In the genomic region with DNA sequence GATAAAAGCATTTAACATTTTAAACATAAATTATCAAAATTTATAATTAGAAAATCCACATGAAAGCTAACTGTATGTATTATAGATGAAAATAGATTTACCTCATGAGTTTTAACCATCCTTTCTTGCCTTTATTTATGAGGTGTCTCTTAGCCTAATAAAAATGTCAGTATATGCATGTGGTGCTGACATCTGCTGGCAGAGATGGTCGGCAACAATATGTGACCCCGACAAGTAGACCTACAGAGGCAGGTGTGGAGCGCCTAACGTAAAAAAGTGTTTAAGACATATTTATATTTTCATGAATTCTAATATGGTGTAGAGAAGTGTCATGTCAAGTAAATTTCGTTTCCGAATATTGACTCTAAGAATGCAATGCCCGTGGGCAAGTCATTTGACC, we compare ENCODE assay signal across 8 cellular contexts.
DNase-seq lines count a peak whose midpoint lies in the region; ATAC-seq and TF ChIP-seq lines count a peak whose summit lies in the region.

No MANE protein-coding gene starts in this region.

- no peak for TF ChIP-seq POLR2A in testis (IDR thresholded peaks at IDR 0.05)

- no peaks in the 10 kb centered on the region for H3K4me1 Mint-ChIP-seq in activated naive CD4-positive, alpha-beta T cell treated with anti-CD3 and anti-CD28 coated beads for 36 hours (ENCODE audit: low read depth)
- H3K4me1 Mint-ChIP-seq in naive thymus-derived CD4-positive, alpha-beta T cell, result no peaks in the 10 kb centered on the region

- no peak overlapping the region for H3K4me3 Mint-ChIP-seq in activated naive CD4-positive, alpha-beta T cell treated with anti-CD3 and anti-CD28 coated beads for 36 hours
- H3K4me3 Mint-ChIP-seq in naive thymus-derived CD4-positive, alpha-beta T cell, result no peak overlapping the region

- no peak overlapping the region for H3K27ac ChIP-seq in testis
- no peak overlapping the region for H3K27ac ChIP-seq in naive thymus-derived CD4-positive, alpha-beta T cell (ENCODE audit: low read depth, low read length)

- DNase-seq in activated naive CD4-positive, alpha-beta T cell treated with anti-CD3 and anti-CD28 coated beads for 36 hours, result peak; percentile 8
- DNase-seq in activated naive CD4-positive, alpha-beta T cell treated with anti-CD3 and anti-CD28 coated beads, Interleukin-2, amount 50 U/mL, for 72 hours (ENCODE audit: low spot score in 2 of 2), result no peak
- DNase-seq in NCI-H1417 treated with DMSO at 0.1 percent for 48 hours (lab: John Stamatoyannopoulos, UW), result peak; percentile 28
- peak; percentile 7 for DNase-seq in choroid plexus epithelial cell (ENCODE audit: low read depth)
- peak; percentile 64 for DNase-seq in testis
- DNase-seq in naive thymus-derived CD4-positive, alpha-beta T cell, result no peak
- no peak for DNase-seq in MV-4-11 (lab: John Stamatoyannopoulos, UW)

- H3K27me3 ChIP-seq in testis, result no peaks in the 10 kb centered on the region
- H3K27me3 ChIP-seq in naive thymus-derived CD4-positive, alpha-beta T cell (ENCODE audit: control insufficient read depth in 2 of 2, insufficient read depth in 2 of 2, low read length in 2 of 2), result no peaks in the 10 kb centered on the region

- H3K36me3 Mint-ChIP-seq in activated naive CD4-positive, alpha-beta T cell treated with anti-CD3 and anti-CD28 coated beads for 36 hours (ENCODE audit: low read depth), result no peaks in the 10 kb centered on the region
- H3K36me3 Mint-ChIP-seq in activated naive CD4-positive, alpha-beta T cell treated with anti-CD3 and anti-CD28 coated beads, Interleukin-2, amount 50 U/mL, for 72 hours, result no peaks in the 10 kb centered on the region
- no peaks in the 10 kb centered on the region for H3K36me3 Mint-ChIP-seq in naive thymus-derived CD4-positive, alpha-beta T cell

- no peaks in the 10 kb centered on the region for H3K9me3 ChIP-seq in testis
- no peaks in the 10 kb centered on the region for H3K9me3 ChIP-seq in naive thymus-derived CD4-positive, alpha-beta T cell (ENCODE audit: control insufficient read depth in 2 of 3, low read length in 3 of 3)

- H3K27ac Mint-ChIP-seq in activated naive CD4-positive, alpha-beta T cell treated with anti-CD3 and anti-CD28 coated beads for 36 hours, result no peak overlapping the region
- no peak overlapping the region for H3K27ac Mint-ChIP-seq in activated naive CD4-positive, alpha-beta T cell treated with anti-CD3 and anti-CD28 coated beads, Interleukin-2, amount 50 U/mL, for 72 hours
- H3K27ac Mint-ChIP-seq in naive thymus-derived CD4-positive, alpha-beta T cell, result no peak overlapping the region

- no peak for ATAC-seq in activated naive CD4-positive, alpha-beta T cell treated with anti-CD3 and anti-CD28 coated beads, Interleukin-2, amount 50 U/mL, for 72 hours
- ATAC-seq in HG02571 (IDR thresholded peaks at IDR 0.05; ENCODE audit: unreplicated experiment), result no peak
- no peak for ATAC-seq in naive thymus-derived CD4-positive, alpha-beta T cell

- H3K36me3 ChIP-seq in testis (ENCODE audit: low read depth, missing control alignments), result no peaks in the 10 kb centered on the region
- H3K36me3 ChIP-seq in naive thymus-derived CD4-positive, alpha-beta T cell (ENCODE audit: control insufficient read depth in 2 of 3, insufficient read depth in 3 of 3, low read length in 3 of 3), result no peaks in the 10 kb centered on the region

- H3K27me3 Mint-ChIP-seq in activated naive CD4-positive, alpha-beta T cell treated with anti-CD3 and anti-CD28 coated beads for 36 hours (ENCODE audit: low read depth), result no peaks in the 10 kb centered on the region
- no peaks in the 10 kb centered on the region for H3K27me3 Mint-ChIP-seq in naive thymus-derived CD4-positive, alpha-beta T cell

- WGBS in testis, 2 donors, result 30 to 50% methylated on average over 7 of the region's 7 CpGs

- H3K4me3 ChIP-seq in choroid plexus epithelial cell (ENCODE audit: low read depth, low read length) (no peak overlapping the region), testis (no peak overlapping the region)
- no peak overlapping the region for H3K4me3 ChIP-seq in naive thymus-derived CD4-positive, alpha-beta T cell (ENCODE audit: low read length)

- CTCF ChIA-PET in activated naive CD4-positive, alpha-beta T cell treated with anti-CD3 and anti-CD28 coated beads for 36 hours (lab: Charles Lee), result no interaction called here
- CTCF ChIA-PET in naive thymus-derived CD4-positive, alpha-beta T cell (lab: Charles Lee), result no interaction called here

- intact Hi-C loops in activated naive CD4-positive, alpha-beta T cell treated with anti-CD3 and anti-CD28 coated beads for 36 hours (cut with micrococcal nuclease), result loop anchor here (1.0 kb wide), 2 partner anchors 435 to 502 kb away; no protein-coding TSS in a partner anchor
- intact Hi-C loops in testis (cut with DNase I; ENCODE audit: low total_unique reads), result no loop called here
- intact Hi-C loops in naive thymus-derived CD4-positive, alpha-beta T cell (cut with micrococcal nuclease), result loop anchor here (1.0 to 2.0 kb wide), 2 partner anchors 434 to 435 kb away; no protein-coding TSS in a partner anchor

- H3K4me1 ChIP-seq in testis, result no peaks in the 10 kb centered on the region
- H3K4me1 ChIP-seq in naive thymus-derived CD4-positive, alpha-beta T cell (ENCODE audit: control insufficient read depth in 2 of 2, insufficient read depth in 2 of 2, low read length in 2 of 2), result no peaks in the 10 kb centered on the region

- POLR2A ChIA-PET in naive thymus-derived CD4-positive, alpha-beta T cell (lab: Charles Lee), result no interaction called here

- TF ChIP-seq CTCF in choroid plexus epithelial cell (conservative IDR thresholded peaks at IDR 0.05; ENCODE audit: low read depth, low read length) (peak; percentile 29), testis (IDR thresholded peaks at IDR 0.05) (peak in 2 of 3 experiments; percentile 22 to 35)

- no peaks in the 10 kb centered on the region for H3K9me3 Mint-ChIP-seq in activated naive CD4-positive, alpha-beta T cell treated with anti-CD3 and anti-CD28 coated beads for 36 hours
- H3K9me3 Mint-ChIP-seq in activated naive CD4-positive, alpha-beta T cell treated with anti-CD3 and anti-CD28 coated beads, Interleukin-2, amount 50 U/mL, for 72 hours, result no peaks in the 10 kb centered on the region
- H3K9me3 Mint-ChIP-seq in naive thymus-derived CD4-positive, alpha-beta T cell, result peaks cover 0 to 2% (median 0%) of the 10 kb centered on the region in 11 donors

Comparison
In these comparisons a context has a peak if more than half of its experiments do, and no peak if none do; other contexts are left out.
1. DNase-seq: peak in activated naive CD4-positive, alpha-beta T cell treated with anti-CD3 and anti-CD28 coated beads for 36 hours (single experiment), NCI-H1417 treated with DMSO at 0.1 percent for 48 hours (single experiment), choroid plexus epithelial cell (single experiment) and testis (single experiment); none in activated naive CD4-positive, alpha-beta T cell treated with anti-CD3 and anti-CD28 coated beads, Interleukin-2, amount 50 U/mL, for 72 hours (0 of 2), naive thymus-derived CD4-positive, alpha-beta T cell (0 of 9) and MV-4-11 (single experiment).